ENCODE assay signal across 1 cellular context in the genomic region with DNA sequence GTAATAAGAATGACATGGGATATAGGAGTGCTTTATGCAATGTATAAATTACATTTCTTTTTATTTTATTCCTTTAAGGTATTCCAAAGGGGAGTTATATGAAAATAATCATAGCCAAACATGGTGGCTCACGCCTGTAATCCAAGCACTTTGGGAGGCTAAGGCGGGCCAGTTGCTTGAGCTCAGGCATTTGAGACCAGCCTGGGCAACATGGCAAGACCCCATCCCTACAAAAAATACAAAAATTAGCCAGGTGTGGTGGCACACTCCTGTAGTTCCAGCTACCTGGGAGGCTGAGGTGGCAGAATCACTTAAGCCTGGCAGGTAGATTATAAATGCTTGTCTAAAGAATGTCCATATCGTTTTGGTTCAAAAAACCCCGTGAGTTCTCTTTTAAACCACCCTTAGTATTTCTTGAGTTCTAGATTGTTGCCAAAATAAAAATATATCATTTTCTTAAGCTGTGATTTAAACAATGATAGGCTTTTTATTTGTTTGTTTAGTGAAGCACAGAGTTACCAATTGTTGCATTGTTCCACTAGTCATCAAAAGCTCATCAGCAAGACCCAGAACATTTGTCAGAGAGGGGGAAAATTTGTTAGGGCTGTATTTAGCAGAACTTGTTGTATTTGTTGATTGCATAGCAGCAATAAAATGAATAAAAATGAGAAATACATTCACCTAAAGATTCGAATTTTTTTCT.
TF ChIP-seq lines count a peak whose summit lies in the region.

No MANE protein-coding gene starts in this region.

TF ChIP-seq in GM23338, 12 proteins besides CTCF, POLR2A, EP300 and RAD21 (continued from another document):
- TF ChIP-seq, protein P1, sequence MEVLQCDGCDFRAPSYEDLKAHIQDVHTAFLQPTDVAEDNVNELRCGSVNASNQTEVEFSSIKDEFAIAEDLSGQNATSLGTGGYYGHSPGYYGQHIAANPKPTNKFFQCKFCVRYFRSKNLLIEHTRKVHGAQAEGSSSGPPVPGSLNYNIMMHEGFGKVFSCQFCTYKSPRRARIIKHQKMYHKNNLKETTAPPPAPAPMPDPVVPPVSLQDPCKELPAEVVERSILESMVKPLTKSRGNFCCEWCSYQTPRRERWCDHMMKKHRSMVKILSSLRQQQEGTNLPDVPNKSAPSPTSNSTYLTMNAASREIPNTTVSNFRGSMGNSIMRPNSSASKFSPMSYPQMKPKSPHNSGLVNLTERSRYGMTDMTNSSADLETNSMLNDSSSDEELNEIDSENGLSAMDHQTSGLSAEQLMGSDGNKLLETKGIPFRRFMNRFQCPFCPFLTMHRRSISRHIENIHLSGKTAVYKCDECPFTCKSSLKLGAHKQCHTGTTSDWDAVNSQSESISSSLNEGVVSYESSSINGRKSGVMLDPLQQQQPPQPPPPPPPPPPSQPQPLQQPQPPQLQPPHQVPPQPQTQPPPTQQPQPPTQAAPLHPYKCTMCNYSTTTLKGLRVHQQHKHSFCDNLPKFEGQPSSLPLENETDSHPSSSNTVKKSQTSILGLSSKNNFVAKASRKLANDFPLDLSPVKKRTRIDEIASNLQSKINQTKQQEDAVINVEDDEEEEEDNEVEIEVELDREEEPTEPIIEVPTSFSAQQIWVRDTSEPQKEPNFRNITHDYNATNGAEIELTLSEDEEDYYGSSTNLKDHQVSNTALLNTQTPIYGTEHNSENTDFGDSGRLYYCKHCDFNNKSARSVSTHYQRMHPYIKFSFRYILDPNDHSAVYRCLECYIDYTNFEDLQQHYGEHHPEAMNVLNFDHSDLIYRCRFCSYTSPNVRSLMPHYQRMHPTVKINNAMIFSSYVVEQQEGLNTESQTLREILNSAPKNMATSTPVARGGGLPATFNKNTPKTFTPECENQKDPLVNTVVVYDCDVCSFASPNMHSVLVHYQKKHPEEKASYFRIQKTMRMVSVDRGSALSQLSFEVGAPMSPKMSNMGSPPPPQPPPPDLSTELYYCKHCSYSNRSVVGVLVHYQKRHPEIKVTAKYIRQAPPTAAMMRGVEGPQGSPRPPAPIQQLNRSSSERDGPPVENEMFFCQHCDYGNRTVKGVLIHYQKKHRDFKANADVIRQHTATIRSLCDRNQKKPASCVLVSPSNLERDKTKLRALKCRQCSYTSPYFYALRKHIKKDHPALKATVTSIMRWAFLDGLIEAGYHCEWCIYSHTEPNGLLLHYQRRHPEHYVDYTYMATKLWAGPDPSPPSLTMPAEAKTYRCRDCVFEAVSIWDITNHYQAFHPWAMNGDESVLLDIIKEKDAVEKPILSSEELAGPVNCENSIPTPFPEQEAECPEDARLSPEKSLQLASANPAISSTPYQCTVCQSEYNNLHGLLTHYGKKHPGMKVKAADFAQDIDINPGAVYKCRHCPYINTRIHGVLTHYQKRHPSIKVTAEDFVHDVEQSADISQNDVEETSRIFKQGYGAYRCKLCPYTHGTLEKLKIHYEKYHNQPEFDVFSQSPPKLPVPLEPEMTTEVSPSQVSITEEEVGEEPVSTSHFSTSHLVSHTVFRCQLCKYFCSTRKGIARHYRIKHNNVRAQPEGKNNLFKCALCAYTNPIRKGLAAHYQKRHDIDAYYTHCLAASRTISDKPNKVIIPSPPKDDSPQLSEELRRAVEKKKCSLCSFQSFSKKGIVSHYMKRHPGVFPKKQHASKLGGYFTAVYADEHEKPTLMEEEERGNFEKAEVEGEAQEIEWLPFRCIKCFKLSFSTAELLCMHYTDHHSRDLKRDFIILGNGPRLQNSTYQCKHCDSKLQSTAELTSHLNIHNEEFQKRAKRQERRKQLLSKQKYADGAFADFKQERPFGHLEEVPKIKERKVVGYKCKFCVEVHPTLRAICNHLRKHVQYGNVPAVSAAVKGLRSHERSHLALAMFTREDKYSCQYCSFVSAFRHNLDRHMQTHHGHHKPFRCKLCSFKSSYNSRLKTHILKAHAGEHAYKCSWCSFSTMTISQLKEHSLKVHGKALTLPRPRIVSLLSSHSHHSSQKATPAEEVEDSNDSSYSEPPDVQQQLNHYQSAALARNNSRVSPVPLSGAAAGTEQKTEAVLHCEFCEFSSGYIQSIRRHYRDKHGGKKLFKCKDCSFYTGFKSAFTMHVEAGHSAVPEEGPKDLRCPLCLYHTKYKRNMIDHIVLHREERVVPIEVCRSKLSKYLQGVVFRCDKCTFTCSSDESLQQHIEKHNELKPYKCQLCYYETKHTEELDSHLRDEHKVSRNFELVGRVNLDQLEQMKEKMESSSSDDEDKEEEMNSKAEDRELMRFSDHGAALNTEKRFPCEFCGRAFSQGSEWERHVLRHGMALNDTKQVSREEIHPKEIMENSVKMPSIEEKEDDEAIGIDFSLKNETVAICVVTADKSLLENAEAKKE (CRISPR knock-in tag; IDR thresholded peaks at IDR 0.05): no peak
- no peak for TF ChIP-seq JUNB (IDR thresholded peaks at IDR 0.05; ENCODE audit: unreplicated experiment)
- TF ChIP-seq, protein P2, sequence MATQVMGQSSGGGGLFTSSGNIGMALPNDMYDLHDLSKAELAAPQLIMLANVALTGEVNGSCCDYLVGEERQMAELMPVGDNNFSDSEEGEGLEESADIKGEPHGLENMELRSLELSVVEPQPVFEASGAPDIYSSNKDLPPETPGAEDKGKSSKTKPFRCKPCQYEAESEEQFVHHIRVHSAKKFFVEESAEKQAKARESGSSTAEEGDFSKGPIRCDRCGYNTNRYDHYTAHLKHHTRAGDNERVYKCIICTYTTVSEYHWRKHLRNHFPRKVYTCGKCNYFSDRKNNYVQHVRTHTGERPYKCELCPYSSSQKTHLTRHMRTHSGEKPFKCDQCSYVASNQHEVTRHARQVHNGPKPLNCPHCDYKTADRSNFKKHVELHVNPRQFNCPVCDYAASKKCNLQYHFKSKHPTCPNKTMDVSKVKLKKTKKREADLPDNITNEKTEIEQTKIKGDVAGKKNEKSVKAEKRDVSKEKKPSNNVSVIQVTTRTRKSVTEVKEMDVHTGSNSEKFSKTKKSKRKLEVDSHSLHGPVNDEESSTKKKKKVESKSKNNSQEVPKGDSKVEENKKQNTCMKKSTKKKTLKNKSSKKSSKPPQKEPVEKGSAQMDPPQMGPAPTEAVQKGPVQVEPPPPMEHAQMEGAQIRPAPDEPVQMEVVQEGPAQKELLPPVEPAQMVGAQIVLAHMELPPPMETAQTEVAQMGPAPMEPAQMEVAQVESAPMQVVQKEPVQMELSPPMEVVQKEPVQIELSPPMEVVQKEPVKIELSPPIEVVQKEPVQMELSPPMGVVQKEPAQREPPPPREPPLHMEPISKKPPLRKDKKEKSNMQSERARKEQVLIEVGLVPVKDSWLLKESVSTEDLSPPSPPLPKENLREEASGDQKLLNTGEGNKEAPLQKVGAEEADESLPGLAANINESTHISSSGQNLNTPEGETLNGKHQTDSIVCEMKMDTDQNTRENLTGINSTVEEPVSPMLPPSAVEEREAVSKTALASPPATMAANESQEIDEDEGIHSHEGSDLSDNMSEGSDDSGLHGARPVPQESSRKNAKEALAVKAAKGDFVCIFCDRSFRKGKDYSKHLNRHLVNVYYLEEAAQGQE (IDR thresholded peaks at IDR 0.05; ENCODE audit: unreplicated experiment): no peak
- no peak for TF ChIP-seq EZH2 (IDR thresholded peaks at IDR 0.05; ENCODE audit: low read depth, unreplicated experiment)
- no peak for TF ChIP-seq NANOG (IDR thresholded peaks at IDR 0.05; ENCODE audit: borderline replicate concordance)
- no peak for TF ChIP-seq POLR2AphosphoS5 (IDR thresholded peaks at IDR 0.05; ENCODE audit: low read depth)
- no peak for TF ChIP-seq CREB1 (CRISPR knock-in tag; IDR thresholded peaks at IDR 0.05; ENCODE audit: low read depth)
TF ChIP-seq in GM23338: peak in this region for 0.
